ENCODE assay signal across 18 cellular contexts in the genomic region with DNA sequence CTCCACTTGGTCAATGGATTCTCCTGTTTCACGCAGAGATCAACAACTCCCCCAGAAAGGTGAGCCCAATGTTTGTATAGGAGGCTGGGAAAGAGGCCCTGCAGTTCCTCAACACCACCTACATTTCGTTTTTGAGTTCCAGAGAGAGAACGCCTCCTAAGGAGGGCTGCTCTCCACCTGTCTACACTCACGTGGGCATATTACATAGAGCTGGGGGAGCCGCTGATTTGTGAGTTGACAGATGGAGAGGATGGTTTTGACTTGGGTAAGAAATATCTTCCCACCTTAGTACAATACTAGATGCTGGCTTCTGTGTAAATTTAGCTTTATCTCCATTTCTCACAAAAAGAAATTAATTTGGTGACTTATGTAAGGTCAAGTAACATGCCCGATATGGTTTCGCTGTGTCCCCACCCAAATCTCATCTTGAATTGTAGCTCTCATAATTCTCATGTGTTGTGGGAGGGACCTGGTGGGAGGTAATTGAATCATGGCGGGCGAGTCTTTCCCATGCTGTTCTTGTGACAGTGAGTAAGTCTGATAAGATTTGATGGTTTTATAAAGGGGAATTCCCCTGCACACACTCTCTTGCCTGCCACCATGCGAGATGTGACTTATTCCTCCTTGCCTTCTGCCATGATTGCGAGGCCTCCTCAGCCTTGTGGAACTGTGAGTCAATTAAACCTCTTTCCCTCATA.
A peak's percentile ranks its signal among the peaks of the same experiment; 100 is the strongest.
DNase-seq lines count a peak whose midpoint lies in the region; TF ChIP-seq lines count a peak whose summit lies in the region.
"Had no signal": no experiment of that assay in that cellular context is flagged by ENCODE, and none has a peak within 500 bp of the region (broad histone marks: within the 10 kb centered on the region; RNA-seq: fewer than 3 reads in every experiment).

No MANE protein-coding gene starts in this region.

- H3K4me3 ChIP-seq in right atrium auricular region: no peak overlapping the region
- H3K4me3 ChIP-seq: GM23338 had no signal

- peak; percentile 34 for DNase-seq in right atrium auricular region (ENCODE audit: low spot score)
- no peak for DNase-seq in cardiac septum (ENCODE audit: low spot score)
- DNase-seq in caudate nucleus (lab: John Stamatoyannopoulos, UW): peak in 20 of 61 donors; percentile 30 to 90 (median 47)
- DNase-seq in mesenteric fat pad (ENCODE audit: low spot score): peak; percentile 45
- no peak for DNase-seq in stimulated activated CD4-positive, alpha-beta T cell treated with anti-CD3 and anti-CD28 coated beads, Interleukin-4, amount 100 ng/mL, for 1 hour
- no peak for DNase-seq in DMS153 treated with DMSO at 0.1 percent for 48 hours (lab: John Stamatoyannopoulos, UW; ENCODE audit: unreplicated experiment)
- DNase-seq in GM13976 (ENCODE audit: low spot score): no peak
- DNase-seq in NCI-H1092 (lab: John Stamatoyannopoulos, UW): no peak
- DNase-seq: 8988T; C1 segment of cervical spinal cord; CD4-positive, CD25-positive, alpha-beta regulatory T cell; CD8-positive, alpha-beta memory T cell; COR-L47; DMS 273 treated with DMSO at 0.1 percent for 48 hours; GF-D8; HCEC 1CT had no signal

- no peak for TF ChIP-seq CTCF in right atrium auricular region (IDR thresholded peaks at IDR 0.05)
- TF ChIP-seq CTCF in GM13976 (IDR thresholded peaks at IDR 0.05; ENCODE audit: borderline replicate concordance, control extremely low read depth, extremely low read depth, insufficient read depth, missing control alignments): no peak

- intact Hi-C loops in cardiac septum (cut with DNase I): loop anchor here (5.0 kb wide), 1 partner anchor 107 kb away; no protein-coding TSS in a partner anchor

- no peaks in the 10 kb centered on the region for H3K27me3 ChIP-seq in right atrium auricular region

- H3K36me3 ChIP-seq in right atrium auricular region: no peaks in the 10 kb centered on the region

- H3K27ac ChIP-seq in right atrium auricular region: no peak overlapping the region
- peak overlapping the region; percentile 39 for H3K27ac ChIP-seq in caudate nucleus (ENCODE audit: low read depth, low read length)
- H3K27ac ChIP-seq: HL-60 had no signal

- in situ Hi-C loops in GM13976 (cut with MboI; ENCODE audit: low sequenced_read_pairs, unreplicated experiment): no loop called here

- H3K4me1 ChIP-seq in right atrium auricular region: peaks cover 0 to 22% of the 10 kb centered on the region in 2 donors

- H3K9me3 ChIP-seq in right atrium auricular region: no peaks in the 10 kb centered on the region

Comparison
In these comparisons a context has a peak if more than half of its experiments do, and no peak if none do; other contexts are left out.
1. DNase-seq: peak in right atrium auricular region (single experiment) and mesenteric fat pad (single experiment); none in cardiac septum (single experiment), stimulated activated CD4-positive, alpha-beta T cell treated with anti-CD3 and anti-CD28 coated beads, Interleukin-4, amount 100 ng/mL, for 1 hour (single experiment), DMS153 treated with DMSO at 0.1 percent for 48 hours (single experiment), GM13976 (single experiment) and NCI-H1092 (single experiment).